Comparison of ENCODE assay signal across 22 cellular contexts in genomic region chr2:9693646-9694045, GRCh38.
DNase-seq lines count a peak whose midpoint lies in the region; ATAC-seq, FAIRE-seq and TF ChIP-seq lines count a peak whose summit lies in the region.
"Had no signal": no experiment of that assay in that cellular context is flagged by ENCODE, and none has a peak within 500 bp of the region (broad histone marks: within the 10 kb centered on the region; RNA-seq: fewer than 3 reads in every experiment).

No MANE protein-coding gene starts in this region.

- H3K4me3 ChIP-seq in heart right ventricle (no peak overlapping the region), rectal smooth muscle tissue (ENCODE audit: low read length) (no peak overlapping the region)
- H3K4me3 ChIP-seq: GM12878, ovary had no signal

- peaks cover 8 to 33% (median 17%) of the 10 kb centered on the region in 9 donors for H3K4me1 ChIP-seq in heart right ventricle
- H3K4me1 ChIP-seq in rectal smooth muscle tissue (ENCODE audit: control insufficient read depth, insufficient read depth, low read length), result peaks cover 13% of the 10 kb centered on the region

- DNase-seq in heart right ventricle (no peak), left cardiac atrium (no peak), T-helper 2 cell (no peak), urothelium cell line (ENCODE audit: low spot score) (no peak), ecto neural progenitor cell (ENCODE audit: low spot score) (no peak)
- DNase-seq in activated CD4-positive, alpha-beta T cell treated with anti-CD3 and anti-CD28 coated beads, Interleukin-2, amount 50 U/mL, for 48 hours, result no peak
- DNase-seq: BE2C, Caco-2, DMS79 treated with DMSO at 0.1 percent for 48 hours, Karpas-422, natural killer cell, NCI-H187 treated with DMSO at 0.1 percent for 48 hours, NCI-H2227 treated with DMSO at 0.1 percent for 48 hours, NCI-H774, OCI-M1, SHP77 treated with DMSO at 0.1 percent for 48 hours had no signal

- intact Hi-C loops in heart right ventricle (cut with DNase I), result loop anchor here in 2 of 10 donors (5.0 kb wide), 1 partner anchor 61 kb away; the partner anchor contains the start of gene YWHAQ (in 2 of the 2)
- intact Hi-C loops in left cardiac atrium (cut with DNase I), result loop anchor here in 1 of 2 donors (10.0 kb wide), 1 partner anchor 139 kb away; the partner anchor contains the start of gene ADAM17

- H3K9me3 ChIP-seq in heart right ventricle, result no peaks in the 10 kb centered on the region
- H3K9me3 ChIP-seq: BE2C, Caco-2, ovary had no signal

- H3K9ac ChIP-seq in rectal smooth muscle tissue (ENCODE audit: low read length), result no peak overlapping the region

- 91 to 92% methylated on average over 16 of the region's 16 CpGs for WGBS in heart right ventricle, 2 donors

- no peak for FAIRE-seq in urothelium cell line (lab: Jason Lieb, UNC)
- FAIRE-seq: A204.1, GM12878, HTR-8/SVneo had no signal

- H3K36me3 ChIP-seq in heart right ventricle (no peaks in the 10 kb centered on the region), rectal smooth muscle tissue (ENCODE audit: control insufficient read depth, insufficient read depth, low read length) (no peaks in the 10 kb centered on the region)
- H3K36me3 ChIP-seq: BE2C, ovary had no signal

- ATAC-seq in heart right ventricle, result peak in 1 of 8 donors; percentile 11
- ATAC-seq in left cardiac atrium, result no peak

- H3K27me3 ChIP-seq in heart right ventricle, result no peaks in the 10 kb centered on the region
- H3K27me3 ChIP-seq in rectal smooth muscle tissue (ENCODE audit: control insufficient read depth, insufficient read depth, low read length), result no peaks in the 10 kb centered on the region
- H3K27me3 ChIP-seq: BE2C, ovary had no signal

- TF ChIP-seq CTCF in heart right ventricle (IDR thresholded peaks at IDR 0.05), result no peak

- H3K27ac ChIP-seq in heart right ventricle, result peak overlapping the region in 7 of 10 donors; percentile 67 to 90 (median 86)
- peak overlapping the region; percentile 19 for H3K27ac ChIP-seq in cingulate gyrus (ENCODE audit: low read depth, low read length)
- H3K27ac ChIP-seq in rectal smooth muscle tissue (ENCODE audit: low read depth, low read length), result peak overlapping the region; percentile 34
- H3K27ac ChIP-seq: ovary had no signal

Comparison
In these comparisons a context has a peak if more than half of its experiments do, and no peak if none do; other contexts are left out.
1. H3K27ac ChIP-seq: peak in every context shown above with its lines; median percentile 86 in heart right ventricle; 34 in rectal smooth muscle tissue; 19 in cingulate gyrus.